ENCODE assay signal across 17 cellular contexts in the genomic region with DNA sequence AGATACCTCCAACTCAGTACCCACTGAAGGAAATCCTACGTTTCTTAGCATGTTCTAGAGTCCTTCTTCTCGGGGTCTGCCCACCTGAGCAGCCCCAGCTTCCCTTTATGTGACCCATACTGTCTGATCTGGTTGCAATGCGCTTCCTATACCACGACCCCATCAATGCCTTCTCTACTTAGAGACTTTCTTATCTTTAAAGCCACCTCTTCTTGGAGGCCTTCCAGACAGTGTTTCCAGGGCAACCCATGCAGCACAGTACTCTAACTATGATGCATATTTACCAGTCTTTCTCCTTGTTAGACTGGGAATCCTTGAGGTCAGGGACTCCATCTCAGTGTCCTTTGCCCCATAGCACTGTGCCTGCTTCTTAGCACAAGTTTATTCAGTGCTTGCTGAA. TPM values are rescaled to one million over a fixed set of nuclear protein-coding genes. Genes with fewer than 3 reads are reported as not detected.
DNase-seq lines count a peak whose midpoint lies in the region; FAIRE-seq and TF ChIP-seq lines count a peak whose summit lies in the region.
"Had no signal": no experiment of that assay in that cellular context is flagged by ENCODE, and none has a peak within 500 bp of the region (broad histone marks: within the 10 kb centered on the region; RNA-seq: fewer than 3 reads in every experiment).

No MANE protein-coding gene starts in this region.

- no peak overlapping the region for H3K9ac ChIP-seq in H1 (replicated peaks in 1 of 4; ENCODE audit: extremely low read depth in 1 of 4, low read depth in 3 of 4, low read length in 3 of 4)
- H3K9ac ChIP-seq: BLaER1 treated with 17β-estradiol and CSF1 and Interleukin-3, amounts not matched to agents 10 nM and 100 nM had no signal

- no peak overlapping the region for H2AFZ ChIP-seq in H1 (ENCODE audit: low read length)

- no peaks in the 10 kb centered on the region for H3K4me1 Mint-ChIP-seq in CD14-positive monocyte
- H3K4me1 Mint-ChIP-seq: B cell; CD4-positive, CD25-positive, alpha-beta regulatory T cell; CD8-positive, alpha-beta memory T cell had no signal

- H2BK12ac ChIP-seq in H1 (ENCODE audit: low read depth, low read length), result 0 out of 2 replicates have a peak overlapping the region, but pooled peaks have one; percentile 39

- no peak overlapping the region for H3K27ac ChIP-seq in H1 (ENCODE audit: low read depth, low read length)
- H3K27ac ChIP-seq: BLaER1 treated with 17β-estradiol and CSF1 and Interleukin-3, amounts not matched to agents 10 nM and 100 nM; HL-60 had no signal

- POLR2A ChIA-PET in H1 (lab: Charles Lee; ENCODE audit: partially characterized antibody), result no interaction called here

- no peak overlapping the region for H2BK5ac ChIP-seq in H1 (ENCODE audit: low read depth, low read length)

- no peaks in the 10 kb centered on the region for H3K23me2 ChIP-seq in H1 (ENCODE audit: low read depth, low read length)

- no peak for FAIRE-seq in H1 (lab: Jason Lieb, UNC)
- FAIRE-seq: D721Med, GM12878 had no signal

- no peak for TF ChIP-seq POLR2A in H1 (IDR thresholded peaks at IDR 0.05; ENCODE audit: control extremely low read depth in 1 of 2, low read depth in 2 of 2, low read length in 2 of 2)

- CTCF ChIA-PET in H1 (lab: Charles Lee; ENCODE audit: partially characterized antibody), result interaction anchor here (0.9 to 6.9 kb wide), 6 partner anchors 12 to 30 kb away, joined by 4 to 52 read pairs (median 6); no protein-coding TSS in a partner anchor

- H3K4me1 ChIP-seq in H1 (replicated peaks in 1 of 4; ENCODE audit: control insufficient read depth in 3 of 4, insufficient read depth in 4 of 4, low read length in 3 of 4), result no peaks in the 10 kb centered on the region; a peak in 1 of 7 replicates
- H3K4me1 ChIP-seq: BLaER1 treated with 17β-estradiol and CSF1 and Interleukin-3, amounts not matched to agents 10 nM and 100 nM; Caco-2; HAP-1 had no signal

- no peak overlapping the region for H3K4me3 ChIP-seq in H1 (ENCODE audit: extremely low read depth in 1 of 4, insufficient read depth in 2 of 4, low read depth in 3 of 4, low read length in 4 of 4)
- H3K4me3 ChIP-seq: BLaER1 treated with 17β-estradiol and CSF1 and Interleukin-3, amounts not matched to agents 10 nM and 100 nM; GM12878; HAP-1 had no signal

- H3K79me1 ChIP-seq in H1 (ENCODE audit: low read depth, low read length), result no peaks in the 10 kb centered on the region

- H2AK5ac ChIP-seq in H1 (ENCODE audit: low read depth, low read length), result no peak overlapping the region

- no peaks in the 10 kb centered on the region for H3K36me3 ChIP-seq in H1 (ENCODE audit: control insufficient read depth in 2 of 4, insufficient read depth in 4 of 4, low read length in 3 of 4)
- H3K36me3 ChIP-seq: BLaER1 treated with 17β-estradiol and CSF1 and Interleukin-3, amounts not matched to agents 10 nM and 100 nM; HAP-1 had no signal

- H3K18ac ChIP-seq in H1 (ENCODE audit: extremely low read depth, low read length), result no peak overlapping the region

- H3K14ac ChIP-seq in H1 (ENCODE audit: insufficient read length), result no peak overlapping the region

- no peak for TF ChIP-seq EP300 in H1 (IDR thresholded peaks at IDR 0.05; ENCODE audit: borderline replicate concordance in 1 of 2, low read depth in 2 of 2, low read length in 2 of 2)

- TF ChIP-seq CTCF in CD14-positive monocyte (IDR thresholded peaks at IDR 0.05) (no peak), H1 (IDR thresholded peaks at IDR 0.05; ENCODE audit: control extremely low read depth in 1 of 3, insufficient read depth in 1 of 3, low read depth in 1 of 3, low read length in 3 of 3) (no peak)

- peak overlapping the region in 2 of 7 donors; percentile 3 to 16 for H3K27ac Mint-ChIP-seq in CD14-positive monocyte
- H3K27ac Mint-ChIP-seq: B cell; CD4-positive, CD25-positive, alpha-beta regulatory T cell had no signal

- H4K20me1 ChIP-seq in H1 (replicated peaks in 1 of 2; ENCODE audit: control insufficient read depth in 1 of 2, insufficient read depth in 2 of 2, low read length in 2 of 2), result no peaks in the 10 kb centered on the region
- H4K20me1 ChIP-seq: BLaER1 treated with 17β-estradiol and CSF1 and Interleukin-3, amounts not matched to agents 10 nM and 100 nM had no signal

- H3K23ac ChIP-seq in H1 (ENCODE audit: insufficient read length), result no peak overlapping the region

- H3K4me3 Mint-ChIP-seq in CD14-positive monocyte, result no peak overlapping the region
- H3K4me3 Mint-ChIP-seq: B cell; CD4-positive, CD25-positive, alpha-beta regulatory T cell; CD8-positive, alpha-beta memory T cell had no signal

- H3K27me3 ChIP-seq in H1 (replicated peaks in 1 of 4; ENCODE audit: control insufficient read depth in 3 of 4, extremely low read depth in 1 of 4, insufficient read depth in 3 of 4, low read length in 3 of 4), result peaks cover 0 to 8% (median 6%) of the 10 kb centered on the region in 4 experiments; a peak in 4 of 7 replicates

- TF ChIP-seq RAD21 in H1 (IDR thresholded peaks at IDR 0.05 in 1 of 2, conservative IDR thresholded peaks at IDR 0.05 in 1 of 2; ENCODE audit: low read depth in 2 of 2, low read length in 2 of 2), result no peak

- H3K4ac ChIP-seq in H1 (replicated peaks; ENCODE audit: insufficient read length, low read depth, low read length), result no peak overlapping the region

- WGBS in H1 (ENCODE audit: extremely low coverage in 1 of 2, insufficient coverage in 1 of 2, insufficient read length in 1 of 2, insufficient replicate concordance in 2 of 2, low coverage in 1 of 2, low lambda C conversion rate in 2 of 2, missing lambda C conversion rate in 1 of 2), 2 experiments, result 86% methylated on average over 4 of the region's 4 CpGs; no CpG with 5 or more reads in 1 of the 2 experiments

- H3K9me3 ChIP-seq in H1 (ENCODE audit: insufficient read depth in 2 of 2, low read depth in 1 of 2, low read length in 1 of 2), result no peaks in the 10 kb centered on the region
- H3K9me3 ChIP-seq: Caco-2, HAP-1 had no signal

- H3K36me3 Mint-ChIP-seq in CD14-positive monocyte, result no peaks in the 10 kb centered on the region
- H3K36me3 Mint-ChIP-seq: CD4-positive, CD25-positive, alpha-beta regulatory T cell; CD8-positive, alpha-beta memory T cell had no signal

- no peak overlapping the region for H2BK15ac ChIP-seq in H1 (ENCODE audit: low read length)

- H4K5ac ChIP-seq in H1 (ENCODE audit: insufficient read length, low read depth, low read length), result no peak overlapping the region

- no peak overlapping the region for H4K91ac ChIP-seq in H1 (replicated peaks; ENCODE audit: insufficient read length, low read length)

- peaks cover 33 to 64% (median 34%) of the 10 kb centered on the region in 3 donors for H3K27me3 Mint-ChIP-seq in CD14-positive monocyte (ENCODE audit: low read depth in 3 of 3)

- no peaks in the 10 kb centered on the region for H3K79me2 ChIP-seq in H1 (ENCODE audit: control insufficient read depth in 1 of 2, insufficient read depth in 2 of 2, low read length in 2 of 2)

- no peak overlapping the region for H3K4me2 ChIP-seq in H1 (ENCODE audit: insufficient read depth in 1 of 2, low read depth in 2 of 2, low read length in 2 of 2)
- H3K4me2 ChIP-seq: BLaER1 treated with 17β-estradiol and CSF1 and Interleukin-3, amounts not matched to agents 10 nM and 100 nM had no signal

- H3K9me3 Mint-ChIP-seq in CD14-positive monocyte, result peaks cover 0 to 13% (median 0%) of the 10 kb centered on the region in 7 donors

- no peak overlapping the region for H2BK20ac ChIP-seq in H1 (ENCODE audit: low read length)

- intact Hi-C loops in CD14-positive monocyte (cut with micrococcal nuclease), result no loop called here

- H4K8ac ChIP-seq in H1 (ENCODE audit: extremely low read depth, insufficient read depth, low read length), result no peak overlapping the region

- no peak overlapping the region for H3K56ac ChIP-seq in H1 (replicated peaks; ENCODE audit: insufficient read length, low read depth, low read length)

- H2BK120ac ChIP-seq in H1 (replicated peaks; ENCODE audit: low read depth, low read length), result no peak overlapping the region

- DNase-seq in CD14-positive monocyte (ENCODE audit: low spot score), result peak; percentile 22
- peak; percentile 59 for DNase-seq in OCI-M1 (lab: John Stamatoyannopoulos, UW)
- DNase-seq in H1 (ENCODE audit: low read depth in 1 of 2, low spot score in 2 of 2), result no peak
- peak; percentile 15 for DNase-seq in superior temporal gyrus (ENCODE audit: extremely low spot score)
- DNase-seq in SW480 (ENCODE audit: low spot score), result no peak
- no peak for DNase-seq in EL
- DNase-seq: Caco-2; CD4-positive, CD25-positive, alpha-beta regulatory T cell; CD8-positive, alpha-beta memory T cell; DMS79 treated with DMSO at 0.1 percent for 48 hours; KBM-7 had no signal

TF ChIP-seq in H1, 55 proteins besides CTCF, POLR2A, EP300 and RAD21 (continues in another document):
- TF ChIP-seq NRF1 (IDR thresholded peaks at IDR 0.05; ENCODE audit: low read depth, low read length), result no peak
- no peak for TF ChIP-seq POLR2AphosphoS5 (IDR thresholded peaks at IDR 0.05; ENCODE audit: low read depth, low read length)
- TF ChIP-seq KDM4A (IDR thresholded peaks at IDR 0.05; ENCODE audit: low read depth, low read length, severe bottlenecking), result no peak
- TF ChIP-seq BCL11A (IDR thresholded peaks at IDR 0.05; ENCODE audit: low read depth in 2 of 2, low read length in 2 of 2), result no peak
- TF ChIP-seq RNF2 (IDR thresholded peaks at IDR 0.05; ENCODE audit: borderline replicate concordance, low read depth, low read length, missing control alignments, poor library complexity, severe bottlenecking), result no peak
- no peak for TF ChIP-seq TBP (IDR thresholded peaks at IDR 0.05; ENCODE audit: low read depth, low read length)
- TF ChIP-seq, protein P1, sequence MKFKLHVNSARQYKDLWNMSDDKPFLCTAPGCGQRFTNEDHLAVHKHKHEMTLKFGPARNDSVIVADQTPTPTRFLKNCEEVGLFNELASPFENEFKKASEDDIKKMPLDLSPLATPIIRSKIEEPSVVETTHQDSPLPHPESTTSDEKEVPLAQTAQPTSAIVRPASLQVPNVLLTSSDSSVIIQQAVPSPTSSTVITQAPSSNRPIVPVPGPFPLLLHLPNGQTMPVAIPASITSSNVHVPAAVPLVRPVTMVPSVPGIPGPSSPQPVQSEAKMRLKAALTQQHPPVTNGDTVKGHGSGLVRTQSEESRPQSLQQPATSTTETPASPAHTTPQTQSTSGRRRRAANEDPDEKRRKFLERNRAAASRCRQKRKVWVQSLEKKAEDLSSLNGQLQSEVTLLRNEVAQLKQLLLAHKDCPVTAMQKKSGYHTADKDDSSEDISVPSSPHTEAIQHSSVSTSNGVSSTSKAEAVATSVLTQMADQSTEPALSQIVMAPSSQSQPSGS (IDR thresholded peaks at IDR 0.05; ENCODE audit: low read length), result no peak

RNA-seq across cellular contexts. Expression of gene SLF2, which starts 54.5 kb away (rescaled TPM):
- polyA plus RNA-seq in CD14-positive monocyte, result 1 to 10 TPM; 5.8 to 6.4 TPM
- total RNA-seq in H1 (2021; fragmentation: NEBNext Ultra II Directional; extraction: Animal tissue kit (Norgen Biotek cat#: 25700)), result 20.1 and 20.9 TPM in 2 replicates
- 4.0 and 5.5 TPM in 2 replicates for polyA plus RNA-seq in H1 (2011; rRNA removed)
- 6.3 TPM for polyA plus RNA-seq in H1 (2011; cell fraction: cytosol; rRNA removed)
- 6.2 TPM for polyA plus RNA-seq in H1 (2011; cell fraction: nucleus; rRNA removed)
- 6.6 to 10.9 TPM (median 8.4 TPM) in 4 replicates for polyA plus RNA-seq in H1 (2012, experiment 1 of 2)
- polyA plus RNA-seq in H1 (2012, experiment 2 of 2), result 1.0 TPM
- polyA plus RNA-seq in H1 (2013, experiment 1 of 2), result 10.3 TPM
- polyA plus RNA-seq in H1 (2013, experiment 2 of 2), result 10.3 TPM
- polyA minus RNA-seq in H1 (2011; rRNA and poly(A)+ RNA removed), result 10.0 and 10.7 TPM in 2 replicates
- polyA minus RNA-seq in H1 (2011; cell fraction: cytosol; rRNA and poly(A)+ RNA removed), result 13.1 TPM
- polyA minus RNA-seq in H1 (2011; cell fraction: nucleus; rRNA and poly(A)+ RNA removed), result 38.1 TPM

Comparison
In these comparisons a context has a peak if more than half of its experiments do, and no peak if none do; other contexts are left out.
1. DNase-seq: peak in CD14-positive monocyte (single experiment), OCI-M1 (single experiment) and superior temporal gyrus (single experiment); none in H1 (0 of 2), SW480 (single experiment) and EL (single experiment).